1 cellular context compared by ENCODE assay signal in genomic region chr11:70090989-70091388, GRCh38.
A peak's percentile ranks its signal among the peaks of the same experiment; 100 is the strongest.
TF ChIP-seq lines count a peak whose summit lies in the region.

No MANE protein-coding gene starts in this region.

TF ChIP-seq in HEK293, 187 proteins besides CTCF, POLR2A, EP300 and RAD21 (continued from another document):
- no peak for TF ChIP-seq ELK4 (IDR thresholded peaks at IDR 0.05; ENCODE audit: borderline replicate concordance, low read depth, low read length)
- no peak for TF ChIP-seq ZNF596 (tag by site-specific recombination; IDR thresholded peaks at IDR 0.05)
- no peak for TF ChIP-seq ZNF37A (tag by site-specific recombination; IDR thresholded peaks at IDR 0.05)
- TF ChIP-seq ZNF280D (tag by site-specific recombination; IDR thresholded peaks at IDR 0.05): no peak
- no peak for TF ChIP-seq SP2 (tag by site-specific recombination; IDR thresholded peaks at IDR 0.05)
- TF ChIP-seq ZNF707 (tag by site-specific recombination; IDR thresholded peaks at IDR 0.05): no peak
- no peak for TF ChIP-seq ZNF26 (tag by site-specific recombination; IDR thresholded peaks at IDR 0.05)
- no peak for TF ChIP-seq TSHZ1 (tag by site-specific recombination; IDR thresholded peaks at IDR 0.05; ENCODE audit: borderline replicate concordance)
- no peak for TF ChIP-seq ZNF677 (tag by site-specific recombination; IDR thresholded peaks at IDR 0.05)
- no peak for TF ChIP-seq ZNF785 (tag by site-specific recombination; IDR thresholded peaks at IDR 0.05)
- TF ChIP-seq, protein P1, sequence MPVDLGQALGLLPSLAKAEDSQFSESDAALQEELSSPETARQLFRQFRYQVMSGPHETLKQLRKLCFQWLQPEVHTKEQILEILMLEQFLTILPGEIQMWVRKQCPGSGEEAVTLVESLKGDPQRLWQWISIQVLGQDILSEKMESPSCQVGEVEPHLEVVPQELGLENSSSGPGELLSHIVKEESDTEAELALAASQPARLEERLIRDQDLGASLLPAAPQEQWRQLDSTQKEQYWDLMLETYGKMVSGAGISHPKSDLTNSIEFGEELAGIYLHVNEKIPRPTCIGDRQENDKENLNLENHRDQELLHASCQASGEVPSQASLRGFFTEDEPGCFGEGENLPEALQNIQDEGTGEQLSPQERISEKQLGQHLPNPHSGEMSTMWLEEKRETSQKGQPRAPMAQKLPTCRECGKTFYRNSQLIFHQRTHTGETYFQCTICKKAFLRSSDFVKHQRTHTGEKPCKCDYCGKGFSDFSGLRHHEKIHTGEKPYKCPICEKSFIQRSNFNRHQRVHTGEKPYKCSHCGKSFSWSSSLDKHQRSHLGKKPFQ (tag by site-specific recombination; IDR thresholded peaks at IDR 0.05): no peak
- no peak for TF ChIP-seq ZNF174 (tag by site-specific recombination; IDR thresholded peaks at IDR 0.05)
- TF ChIP-seq, protein P2, sequence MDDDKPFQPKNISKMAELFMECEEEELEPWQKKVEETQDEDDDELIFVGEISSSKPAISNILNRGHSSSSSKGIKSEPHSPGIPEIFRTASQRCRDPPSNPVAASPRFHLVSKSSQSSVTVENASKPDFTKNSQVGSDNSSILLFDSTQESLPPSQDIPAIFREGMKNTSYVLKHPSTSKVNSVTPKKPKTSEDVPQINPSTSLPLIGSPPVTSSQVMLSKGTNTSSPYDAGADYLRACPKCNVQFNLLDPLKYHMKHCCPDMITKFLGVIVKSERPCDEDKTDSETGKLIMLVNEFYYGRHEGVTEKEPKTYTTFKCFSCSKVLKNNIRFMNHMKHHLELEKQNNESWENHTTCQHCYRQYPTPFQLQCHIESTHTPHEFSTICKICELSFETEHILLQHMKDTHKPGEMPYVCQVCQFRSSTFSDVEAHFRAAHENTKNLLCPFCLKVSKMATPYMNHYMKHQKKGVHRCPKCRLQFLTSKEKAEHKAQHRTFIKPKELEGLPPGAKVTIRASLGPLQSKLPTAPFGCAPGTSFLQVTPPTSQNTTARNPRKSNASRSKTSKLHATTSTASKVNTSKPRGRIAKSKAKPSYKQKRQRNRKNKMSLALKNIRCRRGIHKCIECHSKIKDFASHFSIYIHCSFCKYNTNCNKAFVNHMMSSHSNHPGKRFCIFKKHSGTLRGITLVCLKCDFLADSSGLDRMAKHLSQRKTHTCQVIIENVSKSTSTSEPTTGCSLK (tag by site-specific recombination; IDR thresholded peaks at IDR 0.05): no peak
- TF ChIP-seq KLF10 (tag by site-specific recombination; IDR thresholded peaks at IDR 0.05): no peak
- TF ChIP-seq FEZF1 (tag by site-specific recombination; IDR thresholded peaks at IDR 0.05): peak; percentile 47
- TF ChIP-seq BCL6B (tag by site-specific recombination; IDR thresholded peaks at IDR 0.05): no peak
- TF ChIP-seq ZBTB17 (tag by site-specific recombination; IDR thresholded peaks at IDR 0.05): no peak
- no peak for TF ChIP-seq IKZF3 (tag by site-specific recombination; IDR thresholded peaks at IDR 0.05)
- peak; percentile 81 for TF ChIP-seq ZNF549 (tag by site-specific recombination; IDR thresholded peaks at IDR 0.05)
- peak; percentile 91 for TF ChIP-seq ZFP69B (tag by site-specific recombination; IDR thresholded peaks at IDR 0.05)
- no peak for TF ChIP-seq ZNF335 (tag by site-specific recombination; conservative IDR thresholded peaks at IDR 0.05)
- TF ChIP-seq ZBTB8A (tag by site-specific recombination; IDR thresholded peaks at IDR 0.05): no peak
- no peak for TF ChIP-seq SCRT1 (tag by site-specific recombination; IDR thresholded peaks at IDR 0.05; ENCODE audit: borderline replicate concordance)
- peak; percentile 11; the same call in 1 of the 2 replicates for TF ChIP-seq GLIS1 (tag by site-specific recombination; IDR thresholded peaks at IDR 0.05)
- no peak for TF ChIP-seq ZNF175 (tag by site-specific recombination; IDR thresholded peaks at IDR 0.05)
- TF ChIP-seq, protein P3, sequence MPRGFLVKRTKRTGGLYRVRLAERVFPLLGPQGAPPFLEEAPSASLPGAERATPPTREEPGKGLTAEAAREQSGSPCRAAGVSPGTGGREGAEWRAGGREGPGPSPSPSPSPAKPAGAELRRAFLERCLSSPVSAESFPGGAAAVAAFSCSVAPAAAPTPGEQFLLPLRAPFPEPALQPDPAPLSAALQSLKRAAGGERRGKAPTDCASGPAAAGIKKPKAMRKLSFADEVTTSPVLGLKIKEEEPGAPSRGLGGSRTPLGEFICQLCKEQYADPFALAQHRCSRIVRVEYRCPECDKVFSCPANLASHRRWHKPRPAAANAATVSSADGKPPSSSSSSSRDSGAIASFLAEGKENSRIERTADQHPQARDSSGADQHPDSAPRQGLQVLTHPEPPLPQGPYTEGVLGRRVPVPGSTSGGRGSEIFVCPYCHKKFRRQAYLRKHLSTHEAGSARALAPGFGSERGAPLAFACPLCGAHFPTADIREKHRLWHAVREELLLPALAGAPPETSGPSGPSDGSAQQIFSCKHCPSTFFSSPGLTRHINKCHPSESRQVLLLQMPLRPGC (tag by site-specific recombination; IDR thresholded peaks at IDR 0.05): no peak
- TF ChIP-seq ZNF184 (tag by site-specific recombination; IDR thresholded peaks at IDR 0.05): no peak
- no peak for TF ChIP-seq MZF1 (tag by site-specific recombination; IDR thresholded peaks at IDR 0.05; ENCODE audit: borderline replicate concordance)
